Comparison of ENCODE assay signal across 13 cellular contexts in genomic region chr5:138668451-138668850, GRCh38.
A peak's percentile ranks its signal among the peaks of the same experiment; 100 is the strongest.
DNase-seq lines count a peak whose midpoint lies in the region; ATAC-seq and TF ChIP-seq lines count a peak whose summit lies in the region.
"Had no signal": no experiment of that assay in that cellular context is flagged by ENCODE, and none has a peak within 500 bp of the region (broad histone marks: within the 10 kb centered on the region; RNA-seq: fewer than 3 reads in every experiment).

No MANE protein-coding gene starts in this region.

- H3K4me1 Mint-ChIP-seq in activated CD8-positive, alpha-beta T cell treated with anti-CD3 and anti-CD28 coated beads for 36 hours (ENCODE audit: low read depth) = peaks cover 22% of the 10 kb centered on the region

- no peaks in the 10 kb centered on the region for H3K36me3 ChIP-seq in right atrium auricular region
- H3K36me3 ChIP-seq in stomach = no peaks in the 10 kb centered on the region

- ATAC-seq in Right ventricle myocardium inferior = peak; percentile 96
- ATAC-seq in activated CD8-positive, alpha-beta T cell treated with anti-CD3 and anti-CD28 coated beads for 36 hours = peak; percentile 90

- no peak for TF ChIP-seq POLR2A in stomach (IDR thresholded peaks at IDR 0.05)

- intact Hi-C loops in Right ventricle myocardium inferior (cut with DNase I) = loop anchor here (2.0 to 5.0 kb wide), 2 partner anchors 56 to 84 kb away; partner anchors contain the start of gene CTNNA1
- intact Hi-C loops in cardiac septum (cut with DNase I) = no loop called here
- intact Hi-C loops in activated CD8-positive, alpha-beta T cell treated with anti-CD3 and anti-CD28 coated beads for 36 hours (cut with micrococcal nuclease) = no loop called here
- intact Hi-C loops in stomach (cut with DNase I; ENCODE audit: low total_unique reads) = no loop called here

- H3K27me3 ChIP-seq in right atrium auricular region (no peaks in the 10 kb centered on the region), stomach (peaks cover 0 to 10% (median 0%) of the 10 kb centered on the region in 3 donors)

- no peak for TF ChIP-seq CTCF in activated CD8-positive, alpha-beta T cell treated with anti-CD3 and anti-CD28 coated beads for 36 hours (IDR thresholded peaks at IDR 0.05)
- TF ChIP-seq CTCF in right atrium auricular region (IDR thresholded peaks at IDR 0.05) (no peak), stomach (IDR thresholded peaks at IDR 0.05) (no peak)

- no peaks in the 10 kb centered on the region for H3K36me3 Mint-ChIP-seq in activated CD8-positive, alpha-beta T cell treated with anti-CD3 and anti-CD28 coated beads for 36 hours (ENCODE audit: low read depth)

- 46 to 61% (median 56%) methylated on average over 5 of the region's 5 CpGs for WGBS in stomach, 5 donors

- H3K9me3 Mint-ChIP-seq in activated CD8-positive, alpha-beta T cell treated with anti-CD3 and anti-CD28 coated beads for 36 hours = peaks cover 1% of the 10 kb centered on the region
- H3K9me3 Mint-ChIP-seq: activated naive CD4-positive, alpha-beta T cell treated with anti-CD3 and anti-CD28 coated beads, Interleukin-2, amount 50 U/mL, for 24 hours had no signal

- peak; percentile 80 for DNase-seq in Right ventricle myocardium inferior (ENCODE audit: missing footprints)
- DNase-seq in cardiac septum (ENCODE audit: low spot score) = no peak
- DNase-seq in activated CD8-positive, alpha-beta T cell treated with anti-CD3 and anti-CD28 coated beads for 36 hours = peak; percentile 71
- DNase-seq in right atrium auricular region (ENCODE audit: low spot score) = no peak
- DNase-seq in stomach = peak; percentile 26
- DNase-seq in SIG-M5 treated with dmso at 0.1 percent for 504 hours (lab: John Stamatoyannopoulos, UW; ENCODE audit: unreplicated experiment) = no peak
- DNase-seq in D341Med (ENCODE audit: low spot score) = no peak
- no peak for DNase-seq in pons (ENCODE audit: low spot score)
- DNase-seq: NCI-H446 treated with DMSO at 0.1 percent for 48 hours, RPMI8226 had no signal

- H3K4me3 Mint-ChIP-seq in activated CD8-positive, alpha-beta T cell treated with anti-CD3 and anti-CD28 coated beads for 36 hours = no peak overlapping the region
- H3K4me3 Mint-ChIP-seq: activated naive CD4-positive, alpha-beta T cell treated with anti-CD3 and anti-CD28 coated beads, Interleukin-2, amount 50 U/mL, for 24 hours; dendritic cell treated with granulocyte-macrophage colony-stimulating factor and Interleukin-4, amounts not matched to agents 40 ng/mL and 50 ng/mL, for 4 days had no signal

- peaks cover 0 to 35% of the 10 kb centered on the region in 2 donors for H3K4me1 ChIP-seq in right atrium auricular region
- no peaks in the 10 kb centered on the region for H3K4me1 ChIP-seq in stomach

- H3K27me3 Mint-ChIP-seq in activated CD8-positive, alpha-beta T cell treated with anti-CD3 and anti-CD28 coated beads for 36 hours = peaks cover 77% of the 10 kb centered on the region

- H3K9me3 ChIP-seq in right atrium auricular region (no peaks in the 10 kb centered on the region), stomach (no peaks in the 10 kb centered on the region)

- TF ChIP-seq EP300 in stomach (IDR thresholded peaks at IDR 0.05) = no peak

- H3K4me3 ChIP-seq in right atrium auricular region (no peak overlapping the region), stomach (no peak overlapping the region)
- H3K4me3 ChIP-seq: smooth muscle cell had no signal

- CTCF ChIA-PET in activated CD8-positive, alpha-beta T cell treated with anti-CD3 and anti-CD28 coated beads for 36 hours (lab: Charles Lee) = interaction anchor here (1.0 to 1.4 kb wide), 2 partner anchors 28 to 121 kb away, joined by 4 to 5 read pairs; no protein-coding TSS in a partner anchor

- POLR2A ChIA-PET in activated CD8-positive, alpha-beta T cell treated with anti-CD3 and anti-CD28 coated beads for 36 hours (lab: Charles Lee) = no interaction called here

- H3K27ac ChIP-seq in right atrium auricular region (peak overlapping the region; percentile 78 to 92), stomach (no peak overlapping the region)

- H3K27ac Mint-ChIP-seq in activated CD8-positive, alpha-beta T cell treated with anti-CD3 and anti-CD28 coated beads for 36 hours = no peak overlapping the region
- H3K27ac Mint-ChIP-seq: dendritic cell treated with granulocyte-macrophage colony-stimulating factor and Interleukin-4, amounts not matched to agents 40 ng/mL and 50 ng/mL, for 4 days had no signal

Comparison
In these comparisons a context has a peak if more than half of its experiments do, and no peak if none do; other contexts are left out.
1. DNase-seq: peak in Right ventricle myocardium inferior (single experiment), activated CD8-positive, alpha-beta T cell treated with anti-CD3 and anti-CD28 coated beads for 36 hours (single experiment) and stomach (single experiment); none in cardiac septum (single experiment), right atrium auricular region (single experiment), SIG-M5 treated with dmso at 0.1 percent for 504 hours (single experiment), D341Med (single experiment) and pons (single experiment).
2. H3K27ac ChIP-seq: peak in right atrium auricular region (2 of 2); none in stomach (0 of 5).